ENCODE assay signal across 8 cellular contexts in genomic region chr1:227947425-227947677, GRCh38. TPM values are rescaled to one million over a fixed set of nuclear protein-coding genes. Genes with fewer than 3 reads are reported as not detected.
DNase-seq lines count a peak whose midpoint lies in the region; ATAC-seq and TF ChIP-seq lines count a peak whose summit lies in the region.

No MANE protein-coding gene starts in this region.

- no peak for ATAC-seq in GM19452 (IDR thresholded peaks at IDR 0.05; ENCODE audit: unreplicated experiment)

- H3K4me3 ChIP-seq in SK-N-MC (peak overlapping the region; percentile 83), esophagus squamous epithelium (peak overlapping the region; percentile 43 to 79 (median 61)), parathyroid adenoma (ENCODE audit: low read depth, low read length) (peak overlapping the region; percentile 60)

- DNase-seq in DMS53 (lab: John Stamatoyannopoulos, UW) (peak; percentile 85), SK-N-MC (ENCODE audit: low read depth, low spot score) (no peak), esophagus squamous epithelium (lab: John Stamatoyannopoulos, UW) (no peak), HCEC 1CT (no peak), DMS 273 (lab: John Stamatoyannopoulos, UW; ENCODE audit: unreplicated experiment) (no peak), Ammon's horn (ENCODE audit: low spot score) (no peak)

- H3K9me3 ChIP-seq in SK-N-MC (ENCODE audit: low read depth, low read length) (no peaks in the 10 kb centered on the region), esophagus squamous epithelium (no peaks in the 10 kb centered on the region), parathyroid adenoma (ENCODE audit: control insufficient read depth, low read length) (no peaks in the 10 kb centered on the region)

- H3K36me3 ChIP-seq in SK-N-MC (ENCODE audit: insufficient read depth, low read length) (no peaks in the 10 kb centered on the region), esophagus squamous epithelium (no peaks in the 10 kb centered on the region), parathyroid adenoma (ENCODE audit: control insufficient read depth, insufficient read depth, low read length) (no peaks in the 10 kb centered on the region)

- H3K4me1 ChIP-seq in esophagus squamous epithelium (peaks cover 32 to 76% (median 34%) of the 10 kb centered on the region in 3 donors), parathyroid adenoma (peaks cover 7% of the 10 kb centered on the region)

- H3K27ac ChIP-seq in SK-N-MC (no peak overlapping the region), esophagus squamous epithelium (peak overlapping the region; percentile 85 to 93 (median 87)), parathyroid adenoma (peak overlapping the region; percentile 53)

- 0% methylated on average over 1 to 8 of the region's 34 CpGs for WGBS in esophagus squamous epithelium, 2 donors

- TF ChIP-seq CTCF in esophagus squamous epithelium (IDR thresholded peaks at IDR 0.05) (no peak), parathyroid adenoma (IDR thresholded peaks at IDR 0.05) (no peak)

- H3K27me3 ChIP-seq in esophagus squamous epithelium (peaks cover 0 to 46% (median 0%) of the 10 kb centered on the region in 4 donors), parathyroid adenoma (ENCODE audit: control insufficient read depth, insufficient read depth, low read length) (no peaks in the 10 kb centered on the region)

- intact Hi-C loops in esophagus squamous epithelium (cut with DNase I): loop anchor here (5.0 kb wide), 1 partner anchor 185 kb away; no protein-coding TSS in a partner anchor

- H3K4me2 ChIP-seq in parathyroid adenoma (ENCODE audit: low read length): peak overlapping the region; percentile 91

- peaks cover 17% of the 10 kb centered on the region for H3K79me2 ChIP-seq in parathyroid adenoma

- peak overlapping the region; percentile 70 for H2AFZ ChIP-seq in parathyroid adenoma

- H3K9ac ChIP-seq in SK-N-MC (ENCODE audit: insufficient read length) (peak overlapping the region; percentile 53), parathyroid adenoma (no peak overlapping the region)

- no peak for TF ChIP-seq POLR2A in esophagus squamous epithelium (IDR thresholded peaks at IDR 0.05)

RNA-seq across cellular contexts. Expression of gene WNT9A, which starts 0.4 kb away (rescaled TPM):
- 1 to 10 TPM; 1.7 to 5.9 (median 2.8) TPM for total RNA-seq in esophagus squamous epithelium

RNA-seq across cellular contexts. Expression of gene WNT3A, which starts 59.4 kb away (rescaled TPM):
- total RNA-seq in esophagus squamous epithelium: 1 to 10 TPM in 2 of 4 donors, under 1 TPM in 2; 0.76 to 2.7 (median 1.3) TPM
